8 cellular contexts compared by ENCODE assay signal in genomic region chr9:125706661-125707539, GRCh38. TPM values are rescaled to one million over a fixed set of nuclear protein-coding genes. Genes with fewer than 3 reads are reported as not detected.
A peak's percentile ranks its signal among the peaks of the same experiment; 100 is the strongest.
DNase-seq lines count a peak whose midpoint lies in the region; ATAC-seq, FAIRE-seq and TF ChIP-seq lines count a peak whose summit lies in the region.

MAPKAP1 (minus strand) TSS chr9:125707208; CDS start chr9:125672574, 34,634 bp downstream.

- DNase-seq in AG09309 (ENCODE audit: low read depth) (peak; percentile 77), NCI-H226 (peak; percentile 96), WTC11 (ENCODE audit: low spot score) (peak; percentile 99), bronchial epithelial cell (ENCODE audit: low read depth) (peak; percentile 93), iPS-NIHi11 (ENCODE audit: low spot score) (peak; percentile 97), small intestine (peak; percentile 97)

- FAIRE-seq in bronchial epithelial cell (lab: Jason Lieb, UNC) (no peak), small intestine (lab: Jason Lieb, UNC) (no peak)

- no peak for TF ChIP-seq CTCF in AG09309 (IDR thresholded peaks at IDR 0.05; ENCODE audit: control insufficient read depth, insufficient read depth, low read depth, low read length, missing control alignments)
- no peak for TF ChIP-seq CTCF in WTC11 (IDR thresholded peaks at IDR 0.05)
- no peak for TF ChIP-seq CTCF in bronchial epithelial cell (IDR thresholded peaks at IDR 0.05; ENCODE audit: insufficient read depth, low read length, severe bottlenecking)

- WGBS in small intestine, 3 donors = 0 to 1% (median 1%) methylated on average over 54 to 65 of the region's 65 CpGs

- H3K4me3 ChIP-seq in AG09309 (ENCODE audit: control insufficient read depth, low read depth, low read length) = peak within 1 kb of the TSS; percentile 92
- H3K4me3 ChIP-seq in bronchial epithelial cell (ENCODE audit: low read depth, low read length) = peak within 1 kb of the TSS; percentile 86
- H3K4me3 ChIP-seq in small intestine (ENCODE audit: low read depth in 1 of 2, low read length in 2 of 2) = peak within 1 kb of the TSS; percentile 91 to 96

- H3K27ac ChIP-seq in small intestine (ENCODE audit: low read depth in 1 of 2, low read length in 1 of 2) = peak within 1 kb of the TSS; percentile 60 to 78

- CTCF ChIA-PET in WTC11 (lab: Charles Lee) = interaction anchor here (0.9 to 1.7 kb wide), 6 partner anchors 10 to 851 kb away, joined by 3 to 5 read pairs (median 3); no protein-coding TSS in a partner anchor

- H3K9me3 ChIP-seq in small intestine (ENCODE audit: control insufficient read depth, low read depth) = no peaks in the 10 kb centered on the region

- ATAC-seq in GM19023 (IDR thresholded peaks at IDR 0.05; ENCODE audit: unreplicated experiment) (peak; percentile 94), HG03196 (IDR thresholded peaks at IDR 0.05; ENCODE audit: unreplicated experiment) (peak; percentile 93), WTC11 (peak; percentile 99)

- H3K4me1 ChIP-seq in small intestine (ENCODE audit: control insufficient read depth in 2 of 2, insufficient read depth in 1 of 2, low read depth in 1 of 2, low read length in 1 of 2) = peaks cover 0 to 5% of the 10 kb centered on the region in 2 donors

- H3K27ac Mint-ChIP-seq in WTC11 = peak within 1 kb of the TSS; percentile 74

- no peaks in the 10 kb centered on the region for H3K9me3 Mint-ChIP-seq in WTC11

- H3K36me3 ChIP-seq in bronchial epithelial cell (ENCODE audit: control insufficient read depth, insufficient read depth, low read length) (no peaks in the 10 kb centered on the region), small intestine (ENCODE audit: control insufficient read depth in 2 of 2, insufficient read depth in 2 of 2, low read length in 2 of 2) (no peaks in the 10 kb centered on the region)

- H3K4me1 Mint-ChIP-seq in WTC11 = peaks cover 40% of the 10 kb centered on the region

- POLR2A ChIA-PET in WTC11 (lab: Charles Lee) = interaction anchor here (1.0 to 1.3 kb wide), 5 partner anchors 10 to 168 kb away, joined by 3 to 5 read pairs (median 3); no protein-coding TSS in a partner anchor

- no peaks in the 10 kb centered on the region for H3K27me3 Mint-ChIP-seq in WTC11 (ENCODE audit: low read depth)

- no peaks in the 10 kb centered on the region; the same call in 1 of the 2 replicates for H3K36me3 Mint-ChIP-seq in WTC11

- peak within 1 kb of the TSS; percentile 78 for H3K4me3 Mint-ChIP-seq in WTC11

- H3K27me3 ChIP-seq in bronchial epithelial cell (ENCODE audit: control insufficient read depth, insufficient read depth, low read length) (no peaks in the 10 kb centered on the region), small intestine (ENCODE audit: control insufficient read depth in 2 of 2, insufficient read depth in 2 of 2, low read length in 2 of 2) (no peaks in the 10 kb centered on the region)

TF ChIP-seq in WTC11, 78 proteins besides CTCF, POLR2A, EP300 and RAD21 (continues in another document):
- TF ChIP-seq ATF3 (CRISPR knock-in tag; conservative IDR thresholded peaks at IDR 0.05) (no peak), ESRRA (CRISPR knock-in tag; IDR thresholded peaks at IDR 0.05; ENCODE audit: borderline replicate concordance) (peak; percentile 73; the same call in 1 of the 2 replicates), ZNF532 (CRISPR knock-in tag; IDR thresholded peaks at IDR 0.05; ENCODE audit: borderline replicate concordance) (no peak), NFE2L1 (CRISPR knock-in tag; IDR thresholded peaks at IDR 0.05) (no peak), SMAD4 (CRISPR knock-in tag; IDR thresholded peaks at IDR 0.05) (no peak), SMAD3 (CRISPR knock-in tag; IDR thresholded peaks at IDR 0.05; ENCODE audit: borderline replicate concordance) (no peak), CREM (CRISPR knock-in tag; IDR thresholded peaks at IDR 0.05) (peak; percentile 46; the same call in 1 of the 2 replicates), NR2C2 (CRISPR knock-in tag; IDR thresholded peaks at IDR 0.05) (peak; percentile 96), CREB1 (CRISPR knock-in tag; IDR thresholded peaks at IDR 0.05) (no peak), GTF2I (CRISPR knock-in tag; conservative IDR thresholded peaks at IDR 0.05) (peak; percentile 81), ZSCAN18 (CRISPR knock-in tag; IDR thresholded peaks at IDR 0.05) (no peak), PRDM15 (CRISPR knock-in tag; IDR thresholded peaks at IDR 0.05) (no peak; the same call in 1 of the 2 replicates), GRHL2 (CRISPR knock-in tag; IDR thresholded peaks at IDR 0.05; ENCODE audit: insufficient replicate concordance, severe bottlenecking) (no peak)

RNA-seq across cellular contexts. Expression of gene MAPKAP1, which starts in this region (rescaled TPM):
- 102 to 115 TPM (median 111 TPM) in 3 replicates for total RNA-seq in WTC11 (2021)
- total RNA-seq in bronchial epithelial cell = 81.9 and 101 TPM in 2 replicates
- polyA plus RNA-seq in small intestine = 10 to 100 TPM; 38.4 to 57.4 (median 45.0) TPM

Comparison
In these comparisons a context has a peak if more than half of its experiments do, and no peak if none do; other contexts are left out.
1. Peak in every context shown above with its lines: DNase-seq, ATAC-seq, H3K4me3 ChIP-seq and H3K27ac ChIP-seq.